ENCODE assay signal across 15 cellular contexts in genomic region chr4:168540086-168540864, GRCh38. TPM values are rescaled to one million over a fixed set of nuclear protein-coding genes. Genes with fewer than 3 reads are reported as not detected.
DNase-seq lines count a peak whose midpoint lies in the region; ATAC-seq, FAIRE-seq and TF ChIP-seq lines count a peak whose summit lies in the region.
"Had no signal": no experiment of that assay in that cellular context is flagged by ENCODE, and none has a peak within 500 bp of the region (broad histone marks: within the 10 kb centered on the region; RNA-seq: fewer than 3 reads in every experiment).

No MANE protein-coding gene starts in this region.

- H3K27me3 Mint-ChIP-seq in activated CD4-positive, alpha-beta T cell treated with anti-CD3 and anti-CD28 coated beads, Interleukin-2, amount 10 ng/mL, durations not matched to agents 7 days and 5 days: peaks cover 6% of the 10 kb centered on the region

- H2BK120ac ChIP-seq in neuronal stem cell (ENCODE audit: low read depth, low read length): no peak overlapping the region

- no peak for TF ChIP-seq EP300 in K562 (IDR thresholded peaks at IDR 0.05; ENCODE audit: low read length)

- no peaks in the 10 kb centered on the region for H3K79me1 ChIP-seq in neuronal stem cell (ENCODE audit: low read depth, low read length)

- H3K9me3 Mint-ChIP-seq in activated CD4-positive, alpha-beta T cell treated with anti-CD3 and anti-CD28 coated beads, Interleukin-2, amount 10 ng/mL, durations not matched to agents 7 days and 5 days: no peaks in the 10 kb centered on the region

- POLR2A ChIA-PET in activated CD4-positive, alpha-beta T cell treated with anti-CD3 and anti-CD28 coated beads, Interleukin-2, amount 10 ng/mL, durations not matched to agents 7 days and 5 days (lab: Charles Lee): no interaction called here
- POLR2A ChIA-PET in HEK293 (lab: Yijun Ruan, JAX): interaction anchor here (1.0 kb wide), 1 partner anchor 470 kb away, joined by 4 read pairs; the partner anchor contains the start of gene CBR4
- POLR2A ChIA-PET in K562 (lab: Yijun Ruan, JAX): interaction anchor here (0.8 kb wide), 1 partner anchor 294 kb away, joined by 3 read pairs; no protein-coding TSS in a partner anchor

- TF ChIP-seq RAD21 in K562 (CRISPR knock-in tag; conservative IDR thresholded peaks at IDR 0.05 in 1 of 2, IDR thresholded peaks at IDR 0.05 in 1 of 2): no peak

- no peaks in the 10 kb centered on the region for H4K20me1 ChIP-seq in K562 (replicated peaks; ENCODE audit: control insufficient read depth, insufficient read depth, low read length)

- no peak overlapping the region for H4K91ac ChIP-seq in neuronal stem cell (ENCODE audit: low read depth, low read length, poor library complexity)

- no peak overlapping the region for H2BK15ac ChIP-seq in neuronal stem cell (ENCODE audit: low read length)

- DNase-seq in activated CD4-positive, alpha-beta T cell treated with anti-CD3 and anti-CD28 coated beads for 48 hours: peak; percentile 11
- no peak for DNase-seq in activated CD4-positive, alpha-beta T cell treated with anti-CD3 and anti-CD28 coated beads, Interleukin-2, amount 10 ng/mL, durations not matched to agents 7 days and 5 days
- DNase-seq in K562 (ENCODE audit: extremely low read depth in 1 of 4, low spot score in 3 of 4): no peak
- DNase-seq in neuronal stem cell (ENCODE audit: low spot score): no peak
- no peak for DNase-seq in germinal center (ENCODE audit: low spot score)
- DNase-seq: central memory CD4-positive, alpha-beta T cell; KG1; left colon; NCI-H446 treated with DMSO at 0.1 percent for 48 hours; SW 1271; upper lobe of right lung had no signal

- ATAC-seq in K562: no peak
- ATAC-seq in GM21390 (IDR thresholded peaks at IDR 0.05; ENCODE audit: unreplicated experiment): no peak
- no peak for ATAC-seq in HG03432 (IDR thresholded peaks at IDR 0.05; ENCODE audit: unreplicated experiment)
- ATAC-seq: left colon, upper lobe of right lung had no signal

- H3K9me1 ChIP-seq in K562 (ENCODE audit: control insufficient read depth, insufficient read depth, low read length): no peaks in the 10 kb centered on the region

- no peak overlapping the region for H3K14ac ChIP-seq in neuronal stem cell (ENCODE audit: low read length)

- H3K79me2 ChIP-seq in K562 (ENCODE audit: control insufficient read depth, insufficient read depth, low read length): no peaks in the 10 kb centered on the region
- H3K79me2 ChIP-seq: parathyroid adenoma had no signal

- no peak overlapping the region for H3K18ac ChIP-seq in neuronal stem cell (ENCODE audit: low read length)

- H3K23ac ChIP-seq in neuronal stem cell (ENCODE audit: low read depth, low read length, poor library complexity): no peak overlapping the region

- BruUV-seq in K562 (replicated peaks; lab: Mats Ljungman, UMichigan): no TSS peak

- no peaks in the 10 kb centered on the region for H3K9me3 ChIP-seq in HEK293 (ENCODE audit: control insufficient read depth, insufficient read depth, low read depth, low read length)
- H3K9me3 ChIP-seq in K562 (replicated peaks; ENCODE audit: control insufficient read depth, insufficient read depth, low read depth, low read length): no peaks in the 10 kb centered on the region
- no peaks in the 10 kb centered on the region for H3K9me3 ChIP-seq in neuronal stem cell (replicated peaks in 1 of 2; ENCODE audit: control insufficient read depth in 2 of 2, insufficient read depth in 1 of 2, low read depth in 1 of 2, low read length in 2 of 2)
- H3K9me3 ChIP-seq: upper lobe of right lung had no signal

- no peak overlapping the region for H3K27ac ChIP-seq in HEK293 (ENCODE audit: extremely low read depth, low read depth, low read length)
- no peak overlapping the region for H3K27ac ChIP-seq in K562 (ENCODE audit: extremely low read depth, low read depth, low read length)
- no peak overlapping the region for H3K27ac ChIP-seq in neuronal stem cell (replicated peaks; ENCODE audit: low read length)
- H3K27ac ChIP-seq: parathyroid adenoma, upper lobe of right lung had no signal

- H3K36me3 Mint-ChIP-seq in activated CD4-positive, alpha-beta T cell treated with anti-CD3 and anti-CD28 coated beads, Interleukin-2, amount 10 ng/mL, durations not matched to agents 7 days and 5 days (ENCODE audit: low read depth): no peaks in the 10 kb centered on the region

- H2BK12ac ChIP-seq in neuronal stem cell (ENCODE audit: low read length): no peak overlapping the region

- TF ChIP-seq POLR2A in K562 (conservative IDR thresholded peaks at IDR 0.05): no peak

- CTCF ChIA-PET in activated CD4-positive, alpha-beta T cell treated with anti-CD3 and anti-CD28 coated beads, Interleukin-2, amount 10 ng/mL, durations not matched to agents 7 days and 5 days (lab: Charles Lee): interaction anchor here (0.5 kb wide), 1 partner anchor 131 kb away, joined by 3 read pairs; no protein-coding TSS in a partner anchor
- CTCF ChIA-PET in HEK293 (lab: Yijun Ruan, JAX): no interaction called here
- CTCF ChIA-PET in K562 (lab: Yijun Ruan, JAX; ENCODE audit: low intra/inter-chr PET ratio): no interaction called here

- in situ Hi-C loops in K562 (cut with MboI): no loop called here

- no peak overlapping the region for H2BK5ac ChIP-seq in neuronal stem cell (ENCODE audit: low read length)

- H3K4me1 Mint-ChIP-seq in activated CD4-positive, alpha-beta T cell treated with anti-CD3 and anti-CD28 coated beads, Interleukin-2, amount 10 ng/mL, durations not matched to agents 7 days and 5 days: peaks cover 4% of the 10 kb centered on the region

- H2AFZ ChIP-seq in K562 (ENCODE audit: low read depth, low read length) (no peak overlapping the region), neuronal stem cell (ENCODE audit: low read length) (peak overlapping the region; percentile 27)
- H2AFZ ChIP-seq: parathyroid adenoma had no signal

- no peak overlapping the region for H3K4me3 Mint-ChIP-seq in activated CD4-positive, alpha-beta T cell treated with anti-CD3 and anti-CD28 coated beads, Interleukin-2, amount 10 ng/mL, durations not matched to agents 7 days and 5 days

- H3K36me3 ChIP-seq in HEK293 (ENCODE audit: control insufficient read depth in 2 of 2, insufficient read depth in 1 of 2, low read length in 2 of 2): no peaks in the 10 kb centered on the region
- no peaks in the 10 kb centered on the region for H3K36me3 ChIP-seq in K562 (ENCODE audit: control insufficient read depth, insufficient read depth, low read length)
- no peaks in the 10 kb centered on the region for H3K36me3 ChIP-seq in neuronal stem cell (replicated peaks in 1 of 2; ENCODE audit: control insufficient read depth in 2 of 2, insufficient read depth in 2 of 2, low read length in 2 of 2)
- H3K36me3 ChIP-seq: upper lobe of right lung had no signal

- H4K8ac ChIP-seq in neuronal stem cell (ENCODE audit: low read depth, low read length): no peak overlapping the region

- H3K4me1 ChIP-seq in HEK293 (ENCODE audit: control insufficient read depth, insufficient read depth, low read length): peaks cover 17% of the 10 kb centered on the region
- H3K4me1 ChIP-seq in K562 (replicated peaks in 1 of 2; ENCODE audit: control insufficient read depth in 2 of 2, insufficient read depth in 2 of 2, low read length in 2 of 2): no peaks in the 10 kb centered on the region; a peak in 1 of 5 replicates
- H3K4me1 ChIP-seq in neuronal stem cell (ENCODE audit: control insufficient read depth in 2 of 2, insufficient read depth in 1 of 2, low read depth in 1 of 2, low read length in 2 of 2): peaks cover 2 to 5% of the 10 kb centered on the region in 2 donors
- H3K4me1 ChIP-seq: parathyroid adenoma, upper lobe of right lung had no signal

- H3K9ac ChIP-seq in K562 (ENCODE audit: insufficient read depth in 1 of 2, low read depth in 2 of 2, low read length in 2 of 2): no peak overlapping the region
- no peak overlapping the region for H3K9ac ChIP-seq in neuronal stem cell (ENCODE audit: low read depth, low read length, poor library complexity)
- H3K9ac ChIP-seq: parathyroid adenoma had no signal

- no peak overlapping the region for H3K4me2 ChIP-seq in K562 (ENCODE audit: insufficient read depth, low read length)
- H3K4me2 ChIP-seq in neuronal stem cell (ENCODE audit: insufficient read depth, low read length, poor library complexity, severe bottlenecking): no peak overlapping the region

- H2AK5ac ChIP-seq in neuronal stem cell (ENCODE audit: low read depth, low read length): no peak overlapping the region

- 8% methylated on average over 9 of the region's 11 CpGs for WGBS in K562 (ENCODE audit: insufficient coverage, low coverage, missing lambda C conversion rate)
- no CpG with 5 or more reads among the region's 11 CpGs for WGBS in neuronal stem cell (ENCODE audit: extremely low coverage in 2 of 2, insufficient read length in 2 of 2, insufficient replicate concordance in 1 of 2), 2 donors

- intact Hi-C loops in K562 (cut with micrococcal nuclease): no loop called here

- H3K4me3 ChIP-seq in HEK293 (ENCODE audit: low read depth, low read length) (no peak overlapping the region), K562 (no peak overlapping the region), neuronal stem cell (ENCODE audit: low read length in 2 of 2) (no peak overlapping the region)
- H3K4me3 ChIP-seq: upper lobe of right lung had no signal

- no peak overlapping the region for H3K4ac ChIP-seq in neuronal stem cell (ENCODE audit: low read length)

- FAIRE-seq in K562 (lab: Jason Lieb, UNC): no peak

- TF ChIP-seq CTCF in HEK293 (tag by site-specific recombination; IDR thresholded peaks at IDR 0.05) (no peak), K562 (IDR thresholded peaks at IDR 0.05 in 2 of 3, conservative IDR thresholded peaks at IDR 0.05 in 1 of 3; ENCODE audit: insufficient read depth in 2 of 3, low read depth in 1 of 3, low read length in 3 of 3) (no peak)

- H3K27ac Mint-ChIP-seq in activated CD4-positive, alpha-beta T cell treated with anti-CD3 and anti-CD28 coated beads, Interleukin-2, amount 10 ng/mL, durations not matched to agents 7 days and 5 days: no peak overlapping the region

- H3K27me3 ChIP-seq in K562 (ENCODE audit: control insufficient read depth in 2 of 2, insufficient read depth in 2 of 2, low read length in 2 of 2) (no peaks in the 10 kb centered on the region), neuronal stem cell (ENCODE audit: control insufficient read depth in 3 of 3, insufficient read depth in 3 of 3, low read depth in 1 of 3, low read length in 3 of 3) (no peaks in the 10 kb centered on the region)
- H3K27me3 ChIP-seq: upper lobe of right lung had no signal

RNA-seq across cellular contexts. Expression of gene PALLD, which starts 43.4 kb away (rescaled TPM):
- 1 to 10 TPM; 2.4 to 2.8 TPM for total RNA-seq in activated CD4-positive, alpha-beta T cell treated with anti-CD3 and anti-CD28 coated beads, Interleukin-2, amount 10 ng/mL, durations not matched to agents 7 days and 5 days
- not detected in 2 replicates for total RNA-seq in K562 (2011; cell fraction: chromatin; rRNA removed; ENCODE audit: low replicate concordance)
- total RNA-seq in K562 (2011; cell fraction: nucleolus; rRNA removed): not detected in 2 replicates
- total RNA-seq in K562 (2011; cell fraction: nucleoplasm; rRNA removed): not detected in 2 replicates
- total RNA-seq in K562 (2014; rRNA removed) (0.09 TPM in 1 of 2 replicates, not detected in the other), K562 (2014; rRNA removed; fragmentation: Illumina TruSeq; extraction: Trizol) (not detected in 2 replicates), K562 (2015; rRNA removed; fragmentation: Illumina TruSeq; extraction: Trizol) (not detected in 2 replicates), K562 (2021) (0.35 and 0.89 TPM in 2 replicates)
- polyA plus RNA-seq in K562 (2011; rRNA removed) (0.03 TPM in 1 of 2 replicates, not detected in the other), K562 (2014; fragmentation: Illumina TruSeq; extraction: Trizol) (not detected in 2 replicates), K562 (2014; fragmentation: Nextera tagmentation; extraction: Ambion mirVana) (under 1 TPM; 0.01 to 0.18 TPM), K562 (2014; rRNA removed) (0.01 TPM in 1 of 2 replicates, not detected in the other)
- polyA plus RNA-seq in K562 (2011; cell fraction: cytosol; rRNA removed): 0.03 TPM in 1 of 2 replicates, not detected in the other
- polyA plus RNA-seq in K562 (2011; cell fraction: nucleus; rRNA removed): 0.31 TPM in 1 of 2 replicates, not detected in the other
- polyA plus RNA-seq in K562 (2012): 0.12 and 0.33 TPM in 2 replicates
- 0.11 TPM in 1 of 2 replicates, not detected in the other for polyA minus RNA-seq in K562 (2011; rRNA and poly(A)+ RNA removed)
- 0.73 TPM in 1 of 2 replicates, not detected in the other for polyA minus RNA-seq in K562 (2011; cell fraction: cytosol; rRNA and poly(A)+ RNA removed)
- polyA minus RNA-seq in K562 (2011; cell fraction: nucleus; rRNA and poly(A)+ RNA removed): 0.27 TPM in 1 of 2 replicates, not detected in the other
- 107 TPM for polyA plus RNA-seq in neuronal stem cell (2013, experiment 1 of 2)
- 114 TPM for polyA plus RNA-seq in neuronal stem cell (2013, experiment 2 of 2)

RNA-seq across cellular contexts. Expression of gene DDX60L, which starts 60.0 kb away (rescaled TPM):
- total RNA-seq in activated CD4-positive, alpha-beta T cell treated with anti-CD3 and anti-CD28 coated beads, Interleukin-2, amount 10 ng/mL, durations not matched to agents 7 days and 5 days: 10 to 100 TPM; 58.6 to 66.2 TPM
- 1.5 and 3.8 TPM in 2 replicates for total RNA-seq in K562 (2011; cell fraction: chromatin; rRNA removed; ENCODE audit: low replicate concordance)
- total RNA-seq in K562 (2011; cell fraction: nucleolus; rRNA removed): 0.50 and 1.1 TPM in 2 replicates
- 1.9 and 2.1 TPM in 2 replicates for total RNA-seq in K562 (2011; cell fraction: nucleoplasm; rRNA removed)
- total RNA-seq in K562 (2014; rRNA removed) (1.2 and 2.0 TPM in 2 replicates), K562 (2014; rRNA removed; fragmentation: Illumina TruSeq; extraction: Trizol) (2.9 and 3.9 TPM in 2 replicates), K562 (2015; rRNA removed; fragmentation: Illumina TruSeq; extraction: Trizol) (2.8 and 3.3 TPM in 2 replicates), K562 (2021) (2.3 and 2.6 TPM in 2 replicates)
- polyA plus RNA-seq in K562 (2011; rRNA removed) (0.24 and 0.40 TPM in 2 replicates), K562 (2014; fragmentation: Illumina TruSeq; extraction: Trizol) (2.9 and 3.0 TPM in 2 replicates), K562 (2014; fragmentation: Nextera tagmentation; extraction: Ambion mirVana) (1 to 10 TPM; 1.3 to 2.5 TPM), K562 (2014; rRNA removed) (1.8 and 3.0 TPM in 2 replicates)
- 0.09 and 0.22 TPM in 2 replicates for polyA plus RNA-seq in K562 (2011; cell fraction: cytosol; rRNA removed)
- polyA plus RNA-seq in K562 (2011; cell fraction: nucleus; rRNA removed): 0.23 and 0.29 TPM in 2 replicates
- polyA plus RNA-seq in K562 (2012): 2.3 and 7.1 TPM in 2 replicates
- 0.24 and 0.35 TPM in 2 replicates for polyA minus RNA-seq in K562 (2011; rRNA and poly(A)+ RNA removed)
- polyA minus RNA-seq in K562 (2011; cell fraction: cytosol; rRNA and poly(A)+ RNA removed): not detected in 2 replicates
- polyA minus RNA-seq in K562 (2011; cell fraction: nucleus; rRNA and poly(A)+ RNA removed): 0.11 and 0.40 TPM in 2 replicates
- polyA plus RNA-seq in neuronal stem cell (2013, experiment 1 of 2): 0.25 TPM
- 0.44 TPM for polyA plus RNA-seq in neuronal stem cell (2013, experiment 2 of 2)

Comparison
In these comparisons a context has a peak if more than half of its experiments do, and no peak if none do; other contexts are left out.
1. RNA of gene DDX60L, which starts 60.0 kb away (total RNA-seq): 58.6 to 66.2 TPM in activated CD4-positive, alpha-beta T cell treated with anti-CD3 and anti-CD28 coated beads, Interleukin-2, amount 10 ng/mL, durations not matched to agents 7 days and 5 days; 0.50 to 3.9 TPM in K562; every median in the first group is over 10 times any median in the second.